Comparison of ENCODE assay signal across 11 cellular contexts in genomic region chr17:4956493-4957061, GRCh38. TPM values are rescaled to one million over a fixed set of nuclear protein-coding genes. Genes with fewer than 3 reads are reported as not detected.
DNase-seq lines count a peak whose midpoint lies in the region; ATAC-seq, FAIRE-seq and TF ChIP-seq lines count a peak whose summit lies in the region.
"Had no signal": no experiment of that assay in that cellular context is flagged by ENCODE, and none has a peak within 500 bp of the region (broad histone marks: within the 10 kb centered on the region; RNA-seq: fewer than 3 reads in every experiment).

No MANE protein-coding gene starts in this region.

- H3K27me3 ChIP-seq in endothelial cell of umbilical vein (ENCODE audit: control insufficient read depth in 2 of 2, insufficient read depth in 2 of 2, low read length in 2 of 2) (no peaks in the 10 kb centered on the region), mammary epithelial cell (ENCODE audit: insufficient read depth, low read length) (no peaks in the 10 kb centered on the region)
- H3K27me3 ChIP-seq: gastroesophageal sphincter, MG63 had no signal

- H3K4me3 Mint-ChIP-seq in activated CD4-positive, alpha-beta T cell treated with anti-CD3 and anti-CD28 coated beads, Interleukin-2, amount 10 ng/mL, durations not matched to agents 7 days and 5 days: no peak overlapping the region
- H3K4me3 Mint-ChIP-seq in stimulated activated memory B cell treated with anti-CD40 and anti-IgM and Interleukin-4, amounts not matched to agents 10 μg/mL and 1 μg/mL and 100 μg/mL, for 72 hours: no peak overlapping the region

- no peaks in the 10 kb centered on the region for H3K27me3 Mint-ChIP-seq in activated CD4-positive, alpha-beta T cell treated with anti-CD3 and anti-CD28 coated beads, Interleukin-2, amount 10 ng/mL, durations not matched to agents 7 days and 5 days
- no peaks in the 10 kb centered on the region for H3K27me3 Mint-ChIP-seq in stimulated activated memory B cell treated with anti-CD40 and anti-IgM and Interleukin-4, amounts not matched to agents 10 μg/mL and 1 μg/mL and 100 μg/mL, for 72 hours

- no peaks in the 10 kb centered on the region for H4K20me1 ChIP-seq in endothelial cell of umbilical vein (replicated peaks; ENCODE audit: control insufficient read depth, extremely low read depth, insufficient read depth, low read length)
- no peaks in the 10 kb centered on the region for H4K20me1 ChIP-seq in mammary epithelial cell (ENCODE audit: insufficient read depth, low read length)

- intact Hi-C loops in endothelial cell of umbilical vein (cut with micrococcal nuclease): no loop called here
- intact Hi-C loops in mammary epithelial cell (cut with micrococcal nuclease): no loop called here

- no peak for ATAC-seq in stimulated activated memory B cell treated with anti-CD40 and anti-IgM and Interleukin-4, amounts not matched to agents 10 μg/mL and 1 μg/mL and 100 μg/mL, for 72 hours
- ATAC-seq: gastroesophageal sphincter had no signal

- WGBS in mammary epithelial cell (ENCODE audit: low coverage, missing lambda C conversion rate): 94% methylated on average over 9 of the region's 10 CpGs

- no peak overlapping the region for H3K9ac ChIP-seq in endothelial cell of umbilical vein (replicated peaks; ENCODE audit: extremely low read depth, insufficient read depth, low read length)
- no peak overlapping the region for H3K9ac ChIP-seq in mammary epithelial cell (ENCODE audit: insufficient read depth, low read length)

- H2AFZ ChIP-seq in endothelial cell of umbilical vein (ENCODE audit: low read depth, low read length) (no peak overlapping the region), mammary epithelial cell (ENCODE audit: low read depth, low read length) (no peak overlapping the region)

- peaks cover 26% of the 10 kb centered on the region for H3K36me3 Mint-ChIP-seq in activated CD4-positive, alpha-beta T cell treated with anti-CD3 and anti-CD28 coated beads, Interleukin-2, amount 10 ng/mL, durations not matched to agents 7 days and 5 days (ENCODE audit: low read depth)
- peaks cover 44% of the 10 kb centered on the region for H3K36me3 Mint-ChIP-seq in stimulated activated memory B cell treated with anti-CD40 and anti-IgM and Interleukin-4, amounts not matched to agents 10 μg/mL and 1 μg/mL and 100 μg/mL, for 72 hours

- peak overlapping the region; percentile 12 for H3K27ac Mint-ChIP-seq in activated CD4-positive, alpha-beta T cell treated with anti-CD3 and anti-CD28 coated beads, Interleukin-2, amount 10 ng/mL, durations not matched to agents 7 days and 5 days
- H3K27ac Mint-ChIP-seq in stimulated activated memory B cell treated with anti-CD40 and anti-IgM and Interleukin-4, amounts not matched to agents 10 μg/mL and 1 μg/mL and 100 μg/mL, for 72 hours: peak overlapping the region; percentile 54

- DNase-seq in activated T-cell treated with anti-CD3 and anti-CD28 coated beads for 1 hour (ENCODE audit: low read depth) (peak; percentile 49), activated T-cell treated with anti-CD3 and anti-CD28 coated beads for 4 hours (no peak), endothelial cell of umbilical vein (ENCODE audit: low read depth, low spot score) (no peak), NOMO-1 treated with dmso at 0.1 percent for 144 hours (lab: John Stamatoyannopoulos, UW; ENCODE audit: unreplicated experiment) (no peak), mammary epithelial cell (no peak), NCI-H748 treated with DMSO at 0.1 percent for 48 hours (lab: John Stamatoyannopoulos, UW) (no peak)
- DNase-seq in activated CD4-positive, alpha-beta T cell treated with anti-CD3 and anti-CD28 coated beads, Interleukin-2, amount 10 ng/mL, durations not matched to agents 7 days and 5 days: peak; percentile 54
- DNase-seq: MG63 had no signal

- peaks cover 15% of the 10 kb centered on the region for H3K4me1 Mint-ChIP-seq in activated CD4-positive, alpha-beta T cell treated with anti-CD3 and anti-CD28 coated beads, Interleukin-2, amount 10 ng/mL, durations not matched to agents 7 days and 5 days
- peaks cover 18% of the 10 kb centered on the region for H3K4me1 Mint-ChIP-seq in stimulated activated memory B cell treated with anti-CD40 and anti-IgM and Interleukin-4, amounts not matched to agents 10 μg/mL and 1 μg/mL and 100 μg/mL, for 72 hours

- in situ Hi-C loops in mammary epithelial cell (cut with MboI; ENCODE audit: low sequenced_read_pairs in 2 of 2): no loop called here

- H3K9me3 ChIP-seq in endothelial cell of umbilical vein (replicated peaks; ENCODE audit: control insufficient read depth, insufficient read depth, low read length) (no peaks in the 10 kb centered on the region), mammary epithelial cell (replicated peaks; ENCODE audit: insufficient read depth, low read length) (no peaks in the 10 kb centered on the region)
- H3K9me3 ChIP-seq: gastroesophageal sphincter, MG63 had no signal

- dilution Hi-C loops in endothelial cell of umbilical vein (cut with MboI; ENCODE audit: extremely low pct_ligation_motif_present, low sequenced_read_pairs) (no loop called here), mammary epithelial cell (cut with HindIII; ENCODE audit: low sequenced_read_pairs) (no loop called here)

- H3K4me3 ChIP-seq in endothelial cell of umbilical vein (replicated peaks in 1 of 3; ENCODE audit: insufficient read depth in 1 of 3, low read depth in 1 of 3, low read length in 3 of 3) (no peak overlapping the region), mammary epithelial cell (replicated peaks in 1 of 3; ENCODE audit: insufficient read depth in 1 of 3, low read depth in 2 of 3, low read length in 3 of 3) (no peak overlapping the region)
- H3K4me3 ChIP-seq: gastroesophageal sphincter, MG63 had no signal

- H3K27ac ChIP-seq in endothelial cell of umbilical vein (ENCODE audit: insufficient read depth, low read depth, low read length) (no peak overlapping the region), mammary epithelial cell (ENCODE audit: insufficient read depth, low read depth, low read length) (no peak overlapping the region)
- H3K27ac ChIP-seq: gastroesophageal sphincter had no signal

- TF ChIP-seq POLR2A in endothelial cell of umbilical vein (IDR thresholded peaks at IDR 0.05; ENCODE audit: low read depth, low read length): no peak

- no TSS peak for BruUV-seq in endothelial cell of umbilical vein (replicated peaks; lab: Mats Ljungman, UMichigan)
- BruUV-seq in mammary epithelial cell (replicated peaks; lab: Mats Ljungman, UMichigan): no TSS peak

- H3K36me3 ChIP-seq in endothelial cell of umbilical vein (ENCODE audit: control insufficient read depth in 2 of 2, extremely low read depth in 1 of 2, insufficient read depth in 2 of 2, low read length in 2 of 2) (peaks cover 0 to 7% of the 10 kb centered on the region in 2 experiments), mammary epithelial cell (ENCODE audit: insufficient read depth, low read length) (no peaks in the 10 kb centered on the region)
- H3K36me3 ChIP-seq: MG63 had no signal

- H3K4me2 ChIP-seq in endothelial cell of umbilical vein (ENCODE audit: insufficient read depth, low read length) (no peak overlapping the region), mammary epithelial cell (ENCODE audit: insufficient read depth, low read depth, low read length) (no peak overlapping the region)

- H3K9me1 ChIP-seq in endothelial cell of umbilical vein (replicated peaks; ENCODE audit: control insufficient read depth, extremely low read depth, insufficient read depth, low read length): no peaks in the 10 kb centered on the region

- H3K9me3 Mint-ChIP-seq in activated CD4-positive, alpha-beta T cell treated with anti-CD3 and anti-CD28 coated beads, Interleukin-2, amount 10 ng/mL, durations not matched to agents 7 days and 5 days: no peaks in the 10 kb centered on the region
- no peaks in the 10 kb centered on the region for H3K9me3 Mint-ChIP-seq in stimulated activated memory B cell treated with anti-CD40 and anti-IgM and Interleukin-4, amounts not matched to agents 10 μg/mL and 1 μg/mL and 100 μg/mL, for 72 hours
- H3K9me3 Mint-ChIP-seq: nephron had no signal

- TF ChIP-seq CTCF in endothelial cell of umbilical vein (IDR thresholded peaks at IDR 0.05; ENCODE audit: extremely low read depth in 1 of 2, insufficient read depth in 1 of 2, low read depth in 1 of 2, low read length in 2 of 2): peak; percentile 23 to 24
- TF ChIP-seq CTCF in mammary epithelial cell (conservative IDR thresholded peaks at IDR 0.05 in 1 of 2, IDR thresholded peaks at IDR 0.05 in 1 of 2; ENCODE audit: extremely low read depth in 1 of 2, insufficient read depth in 1 of 2, low read depth in 1 of 2, low read length in 2 of 2): no peak

- peak; percentile 4 for FAIRE-seq in endothelial cell of umbilical vein (lab: Jason Lieb, UNC)

- peaks cover 15% of the 10 kb centered on the region for H3K4me1 ChIP-seq in endothelial cell of umbilical vein (ENCODE audit: control insufficient read depth, extremely low read depth, insufficient read depth, low read length)
- H3K4me1 ChIP-seq in mammary epithelial cell (ENCODE audit: insufficient read depth, low read length): no peaks in the 10 kb centered on the region

- H3K79me2 ChIP-seq in endothelial cell of umbilical vein (ENCODE audit: control insufficient read depth, insufficient read depth, low read length) (no peaks in the 10 kb centered on the region), mammary epithelial cell (ENCODE audit: insufficient read depth, low read length) (no peaks in the 10 kb centered on the region)

- POLR2A ChIA-PET in activated CD4-positive, alpha-beta T cell treated with anti-CD3 and anti-CD28 coated beads, Interleukin-2, amount 10 ng/mL, durations not matched to agents 7 days and 5 days (lab: Charles Lee): interaction anchor here (0.6 kb wide), 1 partner anchor 13 kb away, joined by 3 read pairs; no protein-coding TSS in a partner anchor
- POLR2A ChIA-PET in endothelial cell of umbilical vein (lab: Charles Lee): no interaction called here

- CTCF ChIA-PET in activated CD4-positive, alpha-beta T cell treated with anti-CD3 and anti-CD28 coated beads, Interleukin-2, amount 10 ng/mL, durations not matched to agents 7 days and 5 days (lab: Charles Lee): interaction anchor here (0.9 to 1.1 kb wide), 3 partner anchors 9 to 34 kb away, joined by 3 to 5 read pairs (median 3); partner anchors contain the start of gene SPAG7
- CTCF ChIA-PET in endothelial cell of umbilical vein (lab: Charles Lee) (interaction anchor here (0.8 to 3.3 kb wide), 4 partner anchors 11 to 47 kb away, joined by 3 to 22 read pairs (median 5); partner anchors contain the start of genes CAMTA2, SLC25A11 and SPAG7), mammary epithelial cell (lab: Charles Lee; ENCODE audit: low non-redundant PET) (no interaction called here)

RNA-seq across cellular contexts. Expression of gene ENO3, which starts 5.7 kb away (rescaled TPM):
- total RNA-seq in activated CD4-positive, alpha-beta T cell treated with anti-CD3 and anti-CD28 coated beads, Interleukin-2, amount 10 ng/mL, durations not matched to agents 7 days and 5 days: 10 to 100 TPM; 44.9 to 54.8 TPM
- total RNA-seq in endothelial cell of umbilical vein (5.1 and 5.5 TPM in 2 replicates), mammary epithelial cell (1 to 10 TPM; 1.8 to 7.8 TPM)
- polyA plus RNA-seq in endothelial cell of umbilical vein (5.9 and 6.5 TPM in 2 replicates), mammary epithelial cell (2.7 TPM)
- 1.6 and 2.1 TPM in 2 replicates for polyA plus RNA-seq in endothelial cell of umbilical vein (2011; cell fraction: cytosol; rRNA removed)
- polyA plus RNA-seq in endothelial cell of umbilical vein (2011; cell fraction: nucleus; rRNA removed): 42.3 and 47.5 TPM in 2 replicates
- polyA plus RNA-seq in endothelial cell of umbilical vein (2012): 4.4 and 4.5 TPM in 2 replicates
- polyA minus RNA-seq in endothelial cell of umbilical vein (1.4 and 2.1 TPM in 2 replicates), mammary epithelial cell (not detected)
- 30.8 TPM for polyA minus RNA-seq in endothelial cell of umbilical vein (2011; cell fraction: cytosol; rRNA and poly(A)+ RNA removed)
- polyA minus RNA-seq in endothelial cell of umbilical vein (2011; cell fraction: nucleus; rRNA and poly(A)+ RNA removed): 2.9 and 4.3 TPM in 2 replicates

RNA-seq across cellular contexts. Expression of gene PFN1, which starts 8.2 kb away (rescaled TPM):
- 1,000 to 10,000 TPM; 2,428 to 2,438 TPM for total RNA-seq in activated CD4-positive, alpha-beta T cell treated with anti-CD3 and anti-CD28 coated beads, Interleukin-2, amount 10 ng/mL, durations not matched to agents 7 days and 5 days
- 1,167 and 1,191 TPM in 2 replicates for total RNA-seq in endothelial cell of umbilical vein
- 1,577 and 1,770 TPM in 2 replicates for polyA plus RNA-seq in endothelial cell of umbilical vein
- polyA plus RNA-seq in endothelial cell of umbilical vein (2011; cell fraction: cytosol; rRNA removed): 1,411 and 1,601 TPM in 2 replicates
- polyA plus RNA-seq in endothelial cell of umbilical vein (2011; cell fraction: nucleus; rRNA removed): 507 and 521 TPM in 2 replicates
- polyA plus RNA-seq in endothelial cell of umbilical vein (2012): 1,624 and 1,668 TPM in 2 replicates
- 559 and 621 TPM in 2 replicates for polyA minus RNA-seq in endothelial cell of umbilical vein
- 1,189 TPM for polyA minus RNA-seq in endothelial cell of umbilical vein (2011; cell fraction: cytosol; rRNA and poly(A)+ RNA removed)
- 141 and 191 TPM in 2 replicates for polyA minus RNA-seq in endothelial cell of umbilical vein (2011; cell fraction: nucleus; rRNA and poly(A)+ RNA removed)
- total RNA-seq in mammary epithelial cell: 1,000 to 10,000 TPM in 1 of 2 donors, 100 to 1,000 TPM in 1; 442 to 1,314 TPM
- polyA plus RNA-seq in mammary epithelial cell: 1,540 TPM
- polyA minus RNA-seq in mammary epithelial cell: 1,004 TPM

RNA-seq across cellular contexts. Expression of gene SPAG7, which starts 11.0 kb away (rescaled TPM):
- 10 to 100 TPM; 47.7 to 53.6 TPM for total RNA-seq in activated CD4-positive, alpha-beta T cell treated with anti-CD3 and anti-CD28 coated beads, Interleukin-2, amount 10 ng/mL, durations not matched to agents 7 days and 5 days
- total RNA-seq in endothelial cell of umbilical vein: 65.1 and 75.2 TPM in 2 replicates
- 58.4 and 68.6 TPM in 2 replicates for polyA plus RNA-seq in endothelial cell of umbilical vein
- polyA plus RNA-seq in endothelial cell of umbilical vein (2011; cell fraction: cytosol; rRNA removed): 107 and 110 TPM in 2 replicates
- polyA plus RNA-seq in endothelial cell of umbilical vein (2011; cell fraction: nucleus; rRNA removed): 80.7 and 94.6 TPM in 2 replicates
- polyA plus RNA-seq in endothelial cell of umbilical vein (2012): 72.7 and 84.3 TPM in 2 replicates
- polyA minus RNA-seq in endothelial cell of umbilical vein: 31.5 and 31.8 TPM in 2 replicates
- 18.1 TPM for polyA minus RNA-seq in endothelial cell of umbilical vein (2011; cell fraction: cytosol; rRNA and poly(A)+ RNA removed)
- polyA minus RNA-seq in endothelial cell of umbilical vein (2011; cell fraction: nucleus; rRNA and poly(A)+ RNA removed): 13.0 and 19.6 TPM in 2 replicates
- total RNA-seq in mammary epithelial cell: 10 to 100 TPM; 20.7 to 66.5 TPM
- polyA plus RNA-seq in mammary epithelial cell: 56.9 TPM
- polyA minus RNA-seq in mammary epithelial cell: 51.5 TPM

RNA-seq across cellular contexts. Expression of gene RNF167, which starts 16.5 kb away (rescaled TPM):
- 100 to 1,000 TPM; 254 to 273 TPM for total RNA-seq in activated CD4-positive, alpha-beta T cell treated with anti-CD3 and anti-CD28 coated beads, Interleukin-2, amount 10 ng/mL, durations not matched to agents 7 days and 5 days
- 60.2 and 61.0 TPM in 2 replicates for total RNA-seq in endothelial cell of umbilical vein
- 87.6 and 121 TPM in 2 replicates for polyA plus RNA-seq in endothelial cell of umbilical vein
- 89.6 and 94.4 TPM in 2 replicates for polyA plus RNA-seq in endothelial cell of umbilical vein (2011; cell fraction: cytosol; rRNA removed)
- polyA plus RNA-seq in endothelial cell of umbilical vein (2011; cell fraction: nucleus; rRNA removed): 92.1 and 116 TPM in 2 replicates
- 71.6 and 77.0 TPM in 2 replicates for polyA plus RNA-seq in endothelial cell of umbilical vein (2012)
- polyA minus RNA-seq in endothelial cell of umbilical vein: 69.9 and 71.4 TPM in 2 replicates
- 120 TPM for polyA minus RNA-seq in endothelial cell of umbilical vein (2011; cell fraction: cytosol; rRNA and poly(A)+ RNA removed)
- polyA minus RNA-seq in endothelial cell of umbilical vein (2011; cell fraction: nucleus; rRNA and poly(A)+ RNA removed): 18.8 and 28.9 TPM in 2 replicates
- 100 to 1,000 TPM in 1 of 2 donors, 10 to 100 TPM in 1; 53.0 to 121 TPM for total RNA-seq in mammary epithelial cell
- polyA plus RNA-seq in mammary epithelial cell: 132 TPM
- polyA minus RNA-seq in mammary epithelial cell: 180 TPM

RNA-seq across cellular contexts. Expression of gene SLC25A11, which starts 16.7 kb away (rescaled TPM):
- 10 to 100 TPM; 73.0 to 75.3 TPM for total RNA-seq in activated CD4-positive, alpha-beta T cell treated with anti-CD3 and anti-CD28 coated beads, Interleukin-2, amount 10 ng/mL, durations not matched to agents 7 days and 5 days
- total RNA-seq in endothelial cell of umbilical vein: 50.2 and 58.2 TPM in 2 replicates
- polyA plus RNA-seq in endothelial cell of umbilical vein: 95.2 and 110 TPM in 2 replicates
- polyA plus RNA-seq in endothelial cell of umbilical vein (2011; cell fraction: cytosol; rRNA removed): 58.8 and 69.9 TPM in 2 replicates
- 36.2 and 41.8 TPM in 2 replicates for polyA plus RNA-seq in endothelial cell of umbilical vein (2011; cell fraction: nucleus; rRNA removed)
- 43.6 and 61.0 TPM in 2 replicates for polyA plus RNA-seq in endothelial cell of umbilical vein (2012)
- polyA minus RNA-seq in endothelial cell of umbilical vein: 49.5 and 53.3 TPM in 2 replicates
- polyA minus RNA-seq in endothelial cell of umbilical vein (2011; cell fraction: cytosol; rRNA and poly(A)+ RNA removed): 31.9 TPM
- 16.2 and 18.0 TPM in 2 replicates for polyA minus RNA-seq in endothelial cell of umbilical vein (2011; cell fraction: nucleus; rRNA and poly(A)+ RNA removed)
- total RNA-seq in mammary epithelial cell: 10 to 100 TPM; 35.5 to 46.7 TPM
- polyA plus RNA-seq in mammary epithelial cell: 71.3 TPM
- polyA minus RNA-seq in mammary epithelial cell: 103 TPM

Comparison
In these comparisons a context has a peak if more than half of its experiments do, and no peak if none do; other contexts are left out.
1. DNase-seq: peak in activated T-cell treated with anti-CD3 and anti-CD28 coated beads for 1 hour (single experiment) and activated CD4-positive, alpha-beta T cell treated with anti-CD3 and anti-CD28 coated beads, Interleukin-2, amount 10 ng/mL, durations not matched to agents 7 days and 5 days (single experiment); none in activated T-cell treated with anti-CD3 and anti-CD28 coated beads for 4 hours (single experiment), endothelial cell of umbilical vein (single experiment), NOMO-1 treated with dmso at 0.1 percent for 144 hours (single experiment), mammary epithelial cell (single experiment) and NCI-H748 treated with DMSO at 0.1 percent for 48 hours (single experiment).
2. CTCF ChIP-seq: peak in endothelial cell of umbilical vein (2 of 2); none in mammary epithelial cell (0 of 2).